In the genomic region with DNA sequence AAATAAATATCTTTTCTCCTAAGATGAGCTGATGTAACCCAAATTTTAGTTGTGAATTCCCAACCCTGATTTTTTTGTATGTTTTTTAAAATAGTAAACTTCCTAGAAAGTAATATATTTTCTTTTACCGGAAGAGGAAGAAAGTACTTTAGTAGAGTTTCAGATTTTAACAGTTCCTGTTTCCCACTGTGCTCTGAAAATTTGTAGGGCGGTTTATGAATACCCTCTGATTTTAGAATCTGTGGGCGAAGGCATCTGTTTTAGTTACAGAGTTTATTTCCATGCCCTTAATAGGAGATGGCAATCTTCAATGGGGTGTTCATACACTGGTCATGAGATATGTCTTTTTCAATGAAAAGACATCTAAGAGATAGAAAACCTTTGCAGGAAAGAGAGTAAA, we compare ENCODE assay signal across 21 cellular contexts. TPM values are rescaled to one million over a fixed set of nuclear protein-coding genes. Genes with fewer than 3 reads are reported as not detected.
DNase-seq lines count a peak whose midpoint lies in the region; ATAC-seq and TF ChIP-seq lines count a peak whose summit lies in the region.
"Had no signal": no experiment of that assay in that cellular context is flagged by ENCODE, and none has a peak within 500 bp of the region (broad histone marks: within the 10 kb centered on the region; RNA-seq: fewer than 3 reads in every experiment).

No MANE protein-coding gene starts in this region.

- peak overlapping the region; percentile 36 for H3K4me2 ChIP-seq in BLaER1
- H3K4me2 ChIP-seq in DOHH2 (ENCODE audit: low read length): peak overlapping the region; percentile 1; the same call in 1 of the 2 replicates

- peaks cover 31% of the 10 kb centered on the region for H3K4me1 Mint-ChIP-seq in mesothelial cell of epicardium

- peaks cover 18% of the 10 kb centered on the region for H3F3A ChIP-seq in DOHH2 (ENCODE audit: control insufficient read depth, insufficient read depth)

- H3K4me3 Mint-ChIP-seq in mesothelial cell of epicardium: no peak overlapping the region
- H3K4me3 Mint-ChIP-seq: HFFc6 had no signal

- H3K9me3 Mint-ChIP-seq in mesothelial cell of epicardium: no peaks in the 10 kb centered on the region
- H3K9me3 Mint-ChIP-seq: CD8-positive, alpha-beta memory T cell; HFFc6; T-helper 2 cell treated with Interferon-gamma antibody and Interleukin-4, amounts not matched to agents 5 μg/mL and 100 μg/mL, for 36 hours had no signal

- H3K79me2 ChIP-seq in DOHH2 (ENCODE audit: control insufficient read depth, low read length): no peaks in the 10 kb centered on the region

- no peaks in the 10 kb centered on the region for H3K9me3 ChIP-seq in BLaER1
- H3K9me3 ChIP-seq in DOHH2 (ENCODE audit: control insufficient read depth, insufficient read depth, low read length): no peaks in the 10 kb centered on the region; the same call in 1 of the 2 replicates

- peak overlapping the region; percentile 91 for H3K27ac Mint-ChIP-seq in mesothelial cell of epicardium
- H3K27ac Mint-ChIP-seq: B cell, HFFc6 had no signal

- no peaks in the 10 kb centered on the region for H3K27me3 ChIP-seq in BLaER1
- peaks cover 28% of the 10 kb centered on the region for H3K27me3 ChIP-seq in DOHH2 (ENCODE audit: control insufficient read depth, low read length)

- H3K36me3 Mint-ChIP-seq in mesothelial cell of epicardium: no peaks in the 10 kb centered on the region

- no peak overlapping the region for H3K9ac ChIP-seq in BLaER1

- H4K20me1 ChIP-seq in BLaER1: no peaks in the 10 kb centered on the region
- no peaks in the 10 kb centered on the region for H4K20me1 ChIP-seq in DOHH2 (ENCODE audit: control insufficient read depth, insufficient read depth, low read depth, low read length)

- no peaks in the 10 kb centered on the region for H3K27me3 Mint-ChIP-seq in mesothelial cell of epicardium (ENCODE audit: low read depth)

- peaks cover 28% of the 10 kb centered on the region for H3K4me1 ChIP-seq in BLaER1
- H3K4me1 ChIP-seq in DOHH2 (ENCODE audit: control insufficient read depth, low read length): peaks cover 21% of the 10 kb centered on the region

- DNase-seq in NOMO-1 treated with DMSO at 0.1 percent for 48 hours (lab: John Stamatoyannopoulos, UW; ENCODE audit: unreplicated experiment) (peak; percentile 46), mesothelial cell of epicardium (ENCODE audit: low spot score in 2 of 2, unreplicated experiment in 2 of 2) (no peak), EL (no peak), KG1 (lab: John Stamatoyannopoulos, UW) (no peak), NCI-H510A treated with DMSO at 0.1 percent for 48 hours (lab: John Stamatoyannopoulos, UW) (no peak)
- DNase-seq: ACHN; CD8-positive, alpha-beta memory T cell; DMS79; GDM1; HFFc6; IMR-90; NCI-H1092; NCI-H146; NCI-H524; RPMI8226; SW 1271 had no signal

- TF ChIP-seq CTCF in DOHH2 (IDR thresholded peaks at IDR 0.05; ENCODE audit: low read depth, low read length, poor library complexity, severe bottlenecking) (no peak), mesothelial cell of epicardium (IDR thresholded peaks at IDR 0.05; ENCODE audit: unreplicated experiment) (no peak)

- ATAC-seq in GM18511 (IDR thresholded peaks at IDR 0.05; ENCODE audit: unreplicated experiment): no peak

- H3K36me3 ChIP-seq in BLaER1: no peaks in the 10 kb centered on the region
- H3K36me3 ChIP-seq in DOHH2 (ENCODE audit: control insufficient read depth, low read length): no peaks in the 10 kb centered on the region

- H3K9me2 ChIP-seq in DOHH2 (replicated peaks; ENCODE audit: control insufficient read depth, low read length): no peaks in the 10 kb centered on the region

- H3K27ac ChIP-seq in BLaER1: peak overlapping the region; percentile 8; the same call in 1 of the 2 replicates
- no peak overlapping the region for H3K27ac ChIP-seq in DOHH2 (ENCODE audit: low read depth, low read length)

- H3K4me3 ChIP-seq in BLaER1: no peak overlapping the region
- no peak overlapping the region for H3K4me3 ChIP-seq in DOHH2 (ENCODE audit: low read length)

RNA-seq across cellular contexts. Expression of a gene that starts 3.7 kb away (rescaled TPM):
- 21.4 to 22.2 TPM (median 21.6 TPM) in 3 replicates for total RNA-seq in mesothelial cell of epicardium
